Comparison of ENCODE assay signal across 6 cellular contexts in the genomic region with DNA sequence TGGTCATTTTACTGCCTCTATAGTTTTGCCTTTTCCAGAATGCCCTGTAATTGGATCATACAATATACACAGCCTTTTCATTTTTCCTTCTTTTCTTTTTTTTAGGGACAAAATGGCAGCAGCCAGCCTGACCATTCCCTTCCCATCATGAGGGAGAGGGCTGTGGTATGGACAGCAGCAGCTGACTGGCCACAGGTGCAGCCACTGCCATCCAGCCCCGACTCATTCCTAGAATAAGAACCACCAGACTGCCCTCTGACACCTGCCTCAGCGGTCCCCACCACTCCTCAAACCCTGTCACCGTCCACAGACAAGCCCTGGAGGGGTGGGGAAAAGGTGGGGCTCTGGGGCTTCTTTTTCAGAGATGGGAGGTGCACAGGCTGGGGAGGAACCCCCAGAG.
"Had no signal": no experiment of that assay in that cellular context is flagged by ENCODE, and none has a peak within 500 bp of the region (broad histone marks: within the 10 kb centered on the region; RNA-seq: fewer than 3 reads in every experiment).

No MANE protein-coding gene starts in this region.

- ATAC-seq: K562 had no signal

- H3K4me3 ChIP-seq: GM23338, K562 had no signal

- H2AFZ ChIP-seq: GM23338 had no signal

- DNase-seq: H9, HCEC 1CT, IMR-90, KG1 had no signal
